In the genomic region with DNA sequence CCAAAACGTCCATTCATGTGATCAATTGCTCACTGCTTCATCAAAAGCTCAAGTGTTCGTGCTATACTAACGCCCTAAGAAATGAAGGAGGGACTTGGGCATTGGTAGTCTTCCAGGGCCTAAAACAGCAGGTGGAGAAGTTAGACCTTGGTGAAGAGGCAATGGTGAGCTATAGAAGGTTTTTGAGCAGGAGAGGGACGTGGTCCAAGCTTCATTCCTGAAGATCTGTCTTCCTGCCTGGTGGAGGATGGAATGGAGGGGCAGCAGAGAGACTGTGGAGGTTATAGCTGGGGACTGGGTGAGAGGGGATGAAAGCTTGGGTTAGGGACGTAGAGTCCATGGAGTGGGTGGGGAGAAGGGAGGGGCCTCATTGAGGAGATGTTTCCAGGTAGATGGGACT, we compare ENCODE assay signal across 13 cellular contexts.
A peak's percentile ranks its signal among the peaks of the same experiment; 100 is the strongest.
DNase-seq lines count a peak whose midpoint lies in the region; ATAC-seq and TF ChIP-seq lines count a peak whose summit lies in the region.
"Had no signal": no experiment of that assay in that cellular context is flagged by ENCODE, and none has a peak within 500 bp of the region (broad histone marks: within the 10 kb centered on the region; RNA-seq: fewer than 3 reads in every experiment).

No MANE protein-coding gene starts in this region.

- no peak overlapping the region for H3K9ac ChIP-seq in BLaER1 treated with 17β-estradiol and CSF1 and Interleukin-3, amounts not matched to agents 10 nM and 100 nM
- no peak overlapping the region for H3K9ac ChIP-seq in IMR-90 (ENCODE audit: low read depth, low read length)
- H3K9ac ChIP-seq: GM23248 had no signal

- TF ChIP-seq RAD21 in IMR-90 (IDR thresholded peaks at IDR 0.05; ENCODE audit: low read length), result no peak

- POLR2A ChIA-PET in IMR-90 (lab: Charles Lee; ENCODE audit: unreplicated experiment), result interaction anchor here (1.5 kb wide), 1 partner anchor 9 kb away, joined by 5 read pairs; no protein-coding TSS in a partner anchor

- no peak overlapping the region for H3K56ac ChIP-seq in IMR-90 (ENCODE audit: extremely low read depth, insufficient read depth, low read length)

- TF ChIP-seq CTCF in IMR-90 (conservative IDR thresholded peaks at IDR 0.05; ENCODE audit: low read depth, low read length), result no peak
- TF ChIP-seq CTCF in esophagus muscularis mucosa (IDR thresholded peaks at IDR 0.05), result no peak
- no peak for TF ChIP-seq CTCF in sigmoid colon (IDR thresholded peaks at IDR 0.05)
- TF ChIP-seq CTCF in foreskin keratinocyte (conservative IDR thresholded peaks at IDR 0.05), result no peak

- no peak overlapping the region for H3K4ac ChIP-seq in IMR-90 (ENCODE audit: low read depth, low read length)

- no peak overlapping the region for H4K8ac ChIP-seq in IMR-90 (ENCODE audit: low read depth in 2 of 2, low read length in 2 of 2)

- H2AK9ac ChIP-seq in IMR-90 (replicated peaks; ENCODE audit: low read depth, low read length, poor library complexity), result no peak overlapping the region

- H3K9me1 ChIP-seq in IMR-90 (ENCODE audit: insufficient read depth, low read length), result no peaks in the 10 kb centered on the region; the same call in 1 of the 2 replicates

- ATAC-seq in IMR-90 (ENCODE audit: low read depth) (no peak), foreskin keratinocyte (no peak)
- ATAC-seq: GM12878 had no signal

- CTCF ChIA-PET in IMR-90 (lab: Yijun Ruan, JAX), result no interaction called here

- no peak overlapping the region for H3K18ac ChIP-seq in IMR-90 (ENCODE audit: low read depth, low read length)

- TF ChIP-seq EP300 in esophagus muscularis mucosa (IDR thresholded peaks at IDR 0.05), result no peak
- TF ChIP-seq EP300 in sigmoid colon (IDR thresholded peaks at IDR 0.05), result no peak

- intact Hi-C loops in IMR-90 (cut with micrococcal nuclease), result no loop called here
- intact Hi-C loops in esophagus muscularis mucosa (cut with DNase I), result no loop called here
- intact Hi-C loops in sigmoid colon (cut with DNase I), result no loop called here

- H2AK5ac ChIP-seq in IMR-90 (ENCODE audit: low read depth, low read length), result no peak overlapping the region

- in situ Hi-C loops in IMR-90 (cut with MboI; ENCODE audit: low sequenced_read_pairs), result no loop called here
- in situ Hi-C loops in KBM-7 (cut with MboI; ENCODE audit: low pct_unique_long_range_greater_than_20kb, low sequenced_read_pairs), result no loop called here

- no peak overlapping the region for H2BK120ac ChIP-seq in IMR-90 (ENCODE audit: low read depth, low read length)

- H4K5ac ChIP-seq in IMR-90 (ENCODE audit: low read depth, low read length), result no peak overlapping the region

- H4K91ac ChIP-seq in IMR-90 (ENCODE audit: insufficient read depth, low read depth, low read length), result 0 out of 2 replicates have a peak overlapping the region, but pooled peaks have one; percentile 2

- no TSS peak for BruUV-seq in IMR-90 (replicated peaks; lab: Mats Ljungman, UMichigan)

- H3K79me1 ChIP-seq in IMR-90 (ENCODE audit: low read depth in 1 of 2, low read length in 2 of 2), result no peaks in the 10 kb centered on the region

- peaks cover 0 to 30% (median 0%) of the 10 kb centered on the region in 11 experiments; a peak in 7 of 22 replicates for H3K27me3 ChIP-seq in BLaER1 treated with 17β-estradiol and CSF1 and Interleukin-3, amounts not matched to agents 10 nM and 100 nM
- H3K27me3 ChIP-seq in IMR-90 (ENCODE audit: control insufficient read depth, insufficient read depth, low read length) (peaks cover 11% of the 10 kb centered on the region), esophagus muscularis mucosa (no peaks in the 10 kb centered on the region), sigmoid colon (no peaks in the 10 kb centered on the region), foreskin keratinocyte (peaks cover 36% of the 10 kb centered on the region)

- peaks cover 0 to 2% (median 0%) of the 10 kb centered on the region in 11 experiments; a peak in 3 of 22 replicates for H3K9me3 ChIP-seq in BLaER1 treated with 17β-estradiol and CSF1 and Interleukin-3, amounts not matched to agents 10 nM and 100 nM (replicated peaks in 1 of 11)
- no peaks in the 10 kb centered on the region for H3K9me3 ChIP-seq in IMR-90 (ENCODE audit: control insufficient read depth, insufficient read depth, low read length)
- H3K9me3 ChIP-seq in esophagus muscularis mucosa, result no peaks in the 10 kb centered on the region
- H3K9me3 ChIP-seq in sigmoid colon, result no peaks in the 10 kb centered on the region

- H3K27ac ChIP-seq in BLaER1 treated with 17β-estradiol and CSF1 and Interleukin-3, amounts not matched to agents 10 nM and 100 nM, result no peak overlapping the region
- H3K27ac ChIP-seq in IMR-90 (ENCODE audit: insufficient read depth, low read length) (no peak overlapping the region), esophagus muscularis mucosa (replicated peaks in 1 of 4) (peak overlapping the region; percentile 66 to 95 (median 94)), sigmoid colon (peak overlapping the region in 3 of 4 donors; percentile 74 to 97 (median 94)), foreskin keratinocyte (no peak overlapping the region)
- H3K27ac ChIP-seq: GM23248 had no signal

- no peak overlapping the region for H3K14ac ChIP-seq in IMR-90 (replicated peaks; ENCODE audit: low read depth, low read length)

- no peaks in the 10 kb centered on the region for H3K36me3 ChIP-seq in BLaER1 treated with 17β-estradiol and CSF1 and Interleukin-3, amounts not matched to agents 10 nM and 100 nM
- H3K36me3 ChIP-seq in IMR-90 (ENCODE audit: control insufficient read depth, insufficient read depth, low read length) (no peaks in the 10 kb centered on the region), esophagus muscularis mucosa (no peaks in the 10 kb centered on the region), sigmoid colon (peaks cover 0 to 3% (median 0%) of the 10 kb centered on the region in 4 donors)

- H2AFZ ChIP-seq in IMR-90 (replicated peaks; ENCODE audit: low read length, poor library complexity), result no peak overlapping the region
- H2AFZ ChIP-seq: GM23248 had no signal

- H2BK15ac ChIP-seq in IMR-90 (ENCODE audit: low read depth, low read length), result no peak overlapping the region

- peaks cover 0 to 31% (median 21%) of the 10 kb centered on the region in 10 experiments; a peak in 15 of 20 replicates for H3K4me1 ChIP-seq in BLaER1 treated with 17β-estradiol and CSF1 and Interleukin-3, amounts not matched to agents 10 nM and 100 nM
- peaks cover 8% of the 10 kb centered on the region for H3K4me1 ChIP-seq in IMR-90 (ENCODE audit: control insufficient read depth, insufficient read depth, low read length)
- peaks cover 42 to 71% (median 68%) of the 10 kb centered on the region in 4 donors for H3K4me1 ChIP-seq in esophagus muscularis mucosa
- peaks cover 0 to 47% (median 36%) of the 10 kb centered on the region in 4 donors for H3K4me1 ChIP-seq in sigmoid colon
- peaks cover 6% of the 10 kb centered on the region for H3K4me1 ChIP-seq in foreskin keratinocyte

- 58% methylated on average over 2 of the region's 5 CpGs; no CpG with 5 or more reads in 1 of the 2 experiments for WGBS in IMR-90 (ENCODE audit: extremely low coverage in 2 of 2, insufficient read length in 1 of 2), 2 experiments
- WGBS in esophagus muscularis mucosa, result 65% methylated on average over 5 of the region's 5 CpGs
- 75 to 78% methylated on average over 5 of the region's 5 CpGs for WGBS in sigmoid colon, 2 donors

- no peak overlapping the region; the same call in 1 of the 2 replicates for H2BK20ac ChIP-seq in IMR-90 (ENCODE audit: low read depth, low read length)

- peak overlapping the region in 8 of 11 experiments; percentile 35 to 66 (median 44); a peak in 15 of 22 replicates for H3K4me2 ChIP-seq in BLaER1 treated with 17β-estradiol and CSF1 and Interleukin-3, amounts not matched to agents 10 nM and 100 nM
- no peak overlapping the region for H3K4me2 ChIP-seq in IMR-90 (ENCODE audit: low read depth, low read length)

- TF ChIP-seq POLR2A in IMR-90 (IDR thresholded peaks at IDR 0.05; ENCODE audit: low read depth, low read length) (no peak), esophagus muscularis mucosa (IDR thresholded peaks at IDR 0.05; ENCODE audit: low read depth) (no peak), sigmoid colon (IDR thresholded peaks at IDR 0.05) (no peak)

- no peak overlapping the region for H3K4me3 ChIP-seq in BLaER1 treated with 17β-estradiol and CSF1 and Interleukin-3, amounts not matched to agents 10 nM and 100 nM
- no peak overlapping the region for H3K4me3 ChIP-seq in IMR-90 (ENCODE audit: insufficient read depth, low read depth, low read length)
- H3K4me3 ChIP-seq in esophagus muscularis mucosa, result no peak overlapping the region
- no peak overlapping the region for H3K4me3 ChIP-seq in sigmoid colon
- H3K4me3 ChIP-seq: GM12878, GM23248 had no signal

- peaks cover 0 to 29% (median 0%) of the 10 kb centered on the region in 11 experiments; a peak in 2 of 22 replicates for H4K20me1 ChIP-seq in BLaER1 treated with 17β-estradiol and CSF1 and Interleukin-3, amounts not matched to agents 10 nM and 100 nM
- H4K20me1 ChIP-seq in IMR-90 (ENCODE audit: insufficient read depth, low read length), result no peaks in the 10 kb centered on the region; the same call in 1 of the 2 replicates

- DNase-seq in IMR-90, result no peak
- DNase-seq in esophagus muscularis mucosa (ENCODE audit: extremely low spot score), result no peak
- DNase-seq in sigmoid colon, result no peak
- no peak for DNase-seq in KBM-7
- no peak for DNase-seq in foreskin keratinocyte
- no peak for DNase-seq in SW 1271 (lab: John Stamatoyannopoulos, UW)
- DNase-seq: CD4-positive, CD25-positive, alpha-beta regulatory T cell; DMS 273 treated with DMSO at 0.1 percent for 48 hours; DMS79; H7 had no signal

- dilution Hi-C loops in IMR-90 (cut with HindIII; ENCODE audit: low sequenced_read_pairs, unreplicated experiment), result no loop called here

- H2BK5ac ChIP-seq in IMR-90 (ENCODE audit: low read depth, low read length, poor library complexity, severe bottlenecking), result no peak overlapping the region

- H3K23ac ChIP-seq in IMR-90 (ENCODE audit: low read depth, low read length), result no peak overlapping the region

TF ChIP-seq in IMR-90, 13 proteins besides CTCF, POLR2A, EP300 and RAD21 (continues in another document):
- TF ChIP-seq RFX5 (IDR thresholded peaks at IDR 0.05; ENCODE audit: low read depth, low read length) (no peak), FOS (IDR thresholded peaks at IDR 0.05; ENCODE audit: low read depth, low read length) (no peak), MAZ (IDR thresholded peaks at IDR 0.05; ENCODE audit: borderline replicate concordance, low read depth, low read length) (no peak), CEBPB (IDR thresholded peaks at IDR 0.05; ENCODE audit: low read depth, low read length) (no peak)
- TF ChIP-seq, protein P1, sequence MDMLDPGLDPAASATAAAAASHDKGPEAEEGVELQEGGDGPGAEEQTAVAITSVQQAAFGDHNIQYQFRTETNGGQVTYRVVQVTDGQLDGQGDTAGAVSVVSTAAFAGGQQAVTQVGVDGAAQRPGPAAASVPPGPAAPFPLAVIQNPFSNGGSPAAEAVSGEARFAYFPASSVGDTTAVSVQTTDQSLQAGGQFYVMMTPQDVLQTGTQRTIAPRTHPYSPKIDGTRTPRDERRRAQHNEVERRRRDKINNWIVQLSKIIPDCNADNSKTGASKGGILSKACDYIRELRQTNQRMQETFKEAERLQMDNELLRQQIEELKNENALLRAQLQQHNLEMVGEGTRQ (IDR thresholded peaks at IDR 0.05; ENCODE audit: low read depth, low read length), result no peak

Comparison
In these comparisons a context has a peak if more than half of its experiments do, and no peak if none do; other contexts are left out.
1. H3K27ac ChIP-seq: peak in esophagus muscularis mucosa (4 of 4) and sigmoid colon (3 of 4); none in BLaER1 treated with 17β-estradiol and CSF1 and Interleukin-3, amounts not matched to agents 10 nM and 100 nM (0 of 11), IMR-90 (single experiment) and foreskin keratinocyte (single experiment).